Comparison of ENCODE assay signal across 1 cellular context in genomic region chr3:116863270-116863770, GRCh38.
TF ChIP-seq lines count a peak whose summit lies in the region.

No MANE protein-coding gene starts in this region.

TF ChIP-seq in GM23338, 12 proteins besides CTCF, POLR2A, EP300 and RAD21 (continued from another document):
- TF ChIP-seq REST (IDR thresholded peaks at IDR 0.05; ENCODE audit: unreplicated experiment), result no peak
- no peak for TF ChIP-seq STAT1 (IDR thresholded peaks at IDR 0.05; ENCODE audit: unreplicated experiment)
TF ChIP-seq in GM23338: peak in this region for 0.
